Comparison of ENCODE assay signal across 1 cellular context in genomic region chr15:70526974-70527325, GRCh38.
TF ChIP-seq lines count a peak whose summit lies in the region.

No MANE protein-coding gene starts in this region.

TF ChIP-seq in K562, 482 proteins besides CTCF, POLR2A, EP300 and RAD21:
- TF ChIP-seq, protein P1, sequence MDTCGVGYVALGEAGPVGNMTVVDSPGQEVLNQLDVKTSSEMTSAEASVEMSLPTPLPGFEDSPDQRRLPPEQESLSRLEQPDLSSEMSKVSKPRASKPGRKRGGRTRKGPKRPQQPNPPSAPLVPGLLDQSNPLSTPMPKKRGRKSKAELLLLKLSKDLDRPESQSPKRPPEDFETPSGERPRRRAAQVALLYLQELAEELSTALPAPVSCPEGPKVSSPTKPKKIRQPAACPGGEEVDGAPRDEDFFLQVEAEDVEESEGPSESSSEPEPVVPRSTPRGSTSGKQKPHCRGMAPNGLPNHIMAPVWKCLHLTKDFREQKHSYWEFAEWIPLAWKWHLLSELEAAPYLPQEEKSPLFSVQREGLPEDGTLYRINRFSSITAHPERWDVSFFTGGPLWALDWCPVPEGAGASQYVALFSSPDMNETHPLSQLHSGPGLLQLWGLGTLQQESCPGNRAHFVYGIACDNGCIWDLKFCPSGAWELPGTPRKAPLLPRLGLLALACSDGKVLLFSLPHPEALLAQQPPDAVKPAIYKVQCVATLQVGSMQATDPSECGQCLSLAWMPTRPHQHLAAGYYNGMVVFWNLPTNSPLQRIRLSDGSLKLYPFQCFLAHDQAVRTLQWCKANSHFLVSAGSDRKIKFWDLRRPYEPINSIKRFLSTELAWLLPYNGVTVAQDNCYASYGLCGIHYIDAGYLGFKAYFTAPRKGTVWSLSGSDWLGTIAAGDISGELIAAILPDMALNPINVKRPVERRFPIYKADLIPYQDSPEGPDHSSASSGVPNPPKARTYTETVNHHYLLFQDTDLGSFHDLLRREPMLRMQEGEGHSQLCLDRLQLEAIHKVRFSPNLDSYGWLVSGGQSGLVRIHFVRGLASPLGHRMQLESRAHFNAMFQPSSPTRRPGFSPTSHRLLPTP (IDR thresholded peaks at IDR 0.05; ENCODE audit: borderline replicate concordance, extremely low read depth, insufficient read length) = no peak
- no peak for TF ChIP-seq ZKSCAN8 (CRISPR knock-in tag; IDR thresholded peaks at IDR 0.05)
- no peak for TF ChIP-seq ZBTB8A (IDR thresholded peaks at IDR 0.05; ENCODE audit: partially characterized antibody)
- TF ChIP-seq, protein P2, sequence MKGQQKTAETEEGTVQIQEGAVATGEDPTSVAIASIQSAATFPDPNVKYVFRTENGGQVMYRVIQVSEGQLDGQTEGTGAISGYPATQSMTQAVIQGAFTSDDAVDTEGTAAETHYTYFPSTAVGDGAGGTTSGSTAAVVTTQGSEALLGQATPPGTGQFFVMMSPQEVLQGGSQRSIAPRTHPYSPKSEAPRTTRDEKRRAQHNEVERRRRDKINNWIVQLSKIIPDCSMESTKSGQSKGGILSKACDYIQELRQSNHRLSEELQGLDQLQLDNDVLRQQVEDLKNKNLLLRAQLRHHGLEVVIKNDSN (CRISPR knock-in tag; IDR thresholded peaks at IDR 0.05) = no peak
- TF ChIP-seq TFAM (CRISPR knock-in tag; conservative IDR thresholded peaks at IDR 0.05) = no peak
- TF ChIP-seq, protein P3, sequence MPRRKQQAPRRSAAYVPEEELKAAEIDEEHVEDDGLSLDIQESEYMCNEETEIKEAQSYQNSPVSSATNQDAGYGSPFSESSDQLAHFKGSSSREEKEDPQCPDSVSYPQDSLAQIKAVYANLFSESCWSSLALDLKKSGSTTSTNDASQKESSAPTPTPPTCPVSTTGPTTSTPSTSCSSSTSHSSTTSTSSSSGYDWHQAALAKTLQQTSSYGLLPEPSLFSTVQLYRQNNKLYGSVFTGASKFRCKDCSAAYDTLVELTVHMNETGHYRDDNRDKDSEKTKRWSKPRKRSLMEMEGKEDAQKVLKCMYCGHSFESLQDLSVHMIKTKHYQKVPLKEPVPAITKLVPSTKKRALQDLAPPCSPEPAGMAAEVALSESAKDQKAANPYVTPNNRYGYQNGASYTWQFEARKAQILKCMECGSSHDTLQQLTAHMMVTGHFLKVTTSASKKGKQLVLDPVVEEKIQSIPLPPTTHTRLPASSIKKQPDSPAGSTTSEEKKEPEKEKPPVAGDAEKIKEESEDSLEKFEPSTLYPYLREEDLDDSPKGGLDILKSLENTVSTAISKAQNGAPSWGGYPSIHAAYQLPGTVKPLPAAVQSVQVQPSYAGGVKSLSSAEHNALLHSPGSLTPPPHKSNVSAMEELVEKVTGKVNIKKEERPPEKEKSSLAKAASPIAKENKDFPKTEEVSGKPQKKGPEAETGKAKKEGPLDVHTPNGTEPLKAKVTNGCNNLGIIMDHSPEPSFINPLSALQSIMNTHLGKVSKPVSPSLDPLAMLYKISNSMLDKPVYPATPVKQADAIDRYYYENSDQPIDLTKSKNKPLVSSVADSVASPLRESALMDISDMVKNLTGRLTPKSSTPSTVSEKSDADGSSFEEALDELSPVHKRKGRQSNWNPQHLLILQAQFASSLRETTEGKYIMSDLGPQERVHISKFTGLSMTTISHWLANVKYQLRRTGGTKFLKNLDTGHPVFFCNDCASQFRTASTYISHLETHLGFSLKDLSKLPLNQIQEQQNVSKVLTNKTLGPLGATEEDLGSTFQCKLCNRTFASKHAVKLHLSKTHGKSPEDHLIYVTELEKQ (CRISPR knock-in tag; IDR thresholded peaks at IDR 0.05) = no peak
- TF ChIP-seq CREBBP (IDR thresholded peaks at IDR 0.05; ENCODE audit: low read depth, low read length) = no peak
- TF ChIP-seq, protein P4, sequence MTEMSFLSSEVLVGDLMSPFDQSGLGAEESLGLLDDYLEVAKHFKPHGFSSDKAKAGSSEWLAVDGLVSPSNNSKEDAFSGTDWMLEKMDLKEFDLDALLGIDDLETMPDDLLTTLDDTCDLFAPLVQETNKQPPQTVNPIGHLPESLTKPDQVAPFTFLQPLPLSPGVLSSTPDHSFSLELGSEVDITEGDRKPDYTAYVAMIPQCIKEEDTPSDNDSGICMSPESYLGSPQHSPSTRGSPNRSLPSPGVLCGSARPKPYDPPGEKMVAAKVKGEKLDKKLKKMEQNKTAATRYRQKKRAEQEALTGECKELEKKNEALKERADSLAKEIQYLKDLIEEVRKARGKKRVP (CRISPR knock-in tag; IDR thresholded peaks at IDR 0.05) = no peak
- TF ChIP-seq NR2C2 (CRISPR knock-in tag; IDR thresholded peaks at IDR 0.05) = no peak
- TF ChIP-seq NR2C2 (tag; IDR thresholded peaks at IDR 0.05) = no peak
TF ChIP-seq in K562: peak in this region for 0.
